In the genomic region with DNA sequence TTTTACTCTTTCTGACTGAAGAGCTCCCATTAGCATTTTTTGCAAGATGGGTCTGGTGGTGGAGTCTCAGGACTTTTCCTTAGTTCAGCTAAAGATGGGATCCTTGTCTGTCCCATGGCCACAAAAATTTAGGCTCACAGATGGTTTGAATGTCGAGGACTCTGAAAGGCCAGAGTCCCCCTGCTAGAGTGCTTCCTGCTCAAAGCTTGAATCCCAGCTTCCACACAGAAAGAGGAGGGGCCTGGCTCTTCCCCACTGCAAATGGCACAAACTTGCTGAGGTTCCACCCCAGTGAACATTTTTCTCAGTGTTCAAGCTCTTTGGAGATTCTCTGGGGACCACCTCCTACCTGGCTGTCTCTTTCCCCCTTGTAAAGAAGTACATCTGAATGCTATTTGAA, we compare ENCODE assay signal across 1 cellular context.
TF ChIP-seq lines count a peak whose summit lies in the region.

No MANE protein-coding gene starts in this region.

TF ChIP-seq in HepG2, 621 proteins besides CTCF, POLR2A, EP300 and RAD21:
- TF ChIP-seq, protein P1, sequence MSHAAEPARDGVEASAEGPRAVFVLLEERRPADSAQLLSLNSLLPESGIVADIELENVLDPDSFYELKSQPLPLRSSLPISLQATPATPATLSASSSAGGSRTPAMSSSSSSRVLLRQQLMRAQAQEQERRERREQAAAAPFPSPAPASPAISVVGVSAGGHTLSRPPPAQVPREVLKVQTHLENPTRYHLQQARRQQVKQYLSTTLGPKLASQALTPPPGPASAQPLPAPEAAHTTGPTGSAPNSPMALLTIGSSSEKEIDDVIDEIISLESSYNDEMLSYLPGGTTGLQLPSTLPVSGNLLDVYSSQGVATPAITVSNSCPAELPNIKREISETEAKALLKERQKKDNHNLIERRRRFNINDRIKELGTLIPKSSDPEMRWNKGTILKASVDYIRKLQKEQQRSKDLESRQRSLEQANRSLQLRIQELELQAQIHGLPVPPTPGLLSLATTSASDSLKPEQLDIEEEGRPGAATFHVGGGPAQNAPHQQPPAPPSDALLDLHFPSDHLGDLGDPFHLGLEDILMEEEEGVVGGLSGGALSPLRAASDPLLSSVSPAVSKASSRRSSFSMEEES (CRISPR knock-in tag; IDR thresholded peaks at IDR 0.05) = no peak
- TF ChIP-seq ETV6 (CRISPR knock-in tag; conservative IDR thresholded peaks at IDR 0.05) = no peak
- no peak for TF ChIP-seq RCOR2 (CRISPR knock-in tag; IDR thresholded peaks at IDR 0.05)
- 0 out of 2 replicates have a peak, but pooled peaks have one; percentile 14 for TF ChIP-seq ZNF644 (CRISPR knock-in tag; IDR thresholded peaks at IDR 0.05; ENCODE audit: low read depth)
- no peak for TF ChIP-seq GATAD2A (CRISPR knock-in tag; IDR thresholded peaks at IDR 0.05)
- TF ChIP-seq SALL1 (CRISPR knock-in tag; IDR thresholded peaks at IDR 0.05) = peak; percentile 43
- 0 out of 2 replicates have a peak, but pooled peaks have one; percentile 16 for TF ChIP-seq ZMYM3 (CRISPR knock-in tag; IDR thresholded peaks at IDR 0.05)
- peak; percentile 35; the same call in 1 of the 2 replicates for TF ChIP-seq ZFX (CRISPR knock-in tag; IDR thresholded peaks at IDR 0.05; ENCODE audit: low read depth)
- no peak for TF ChIP-seq CHD2 (IDR thresholded peaks at IDR 0.05; ENCODE audit: low read depth, low read length)
- TF ChIP-seq MED1 (CRISPR knock-in tag; IDR thresholded peaks at IDR 0.05) = 0 out of 2 replicates have a peak, but pooled peaks have one; percentile 25
- TF ChIP-seq, protein P2, sequence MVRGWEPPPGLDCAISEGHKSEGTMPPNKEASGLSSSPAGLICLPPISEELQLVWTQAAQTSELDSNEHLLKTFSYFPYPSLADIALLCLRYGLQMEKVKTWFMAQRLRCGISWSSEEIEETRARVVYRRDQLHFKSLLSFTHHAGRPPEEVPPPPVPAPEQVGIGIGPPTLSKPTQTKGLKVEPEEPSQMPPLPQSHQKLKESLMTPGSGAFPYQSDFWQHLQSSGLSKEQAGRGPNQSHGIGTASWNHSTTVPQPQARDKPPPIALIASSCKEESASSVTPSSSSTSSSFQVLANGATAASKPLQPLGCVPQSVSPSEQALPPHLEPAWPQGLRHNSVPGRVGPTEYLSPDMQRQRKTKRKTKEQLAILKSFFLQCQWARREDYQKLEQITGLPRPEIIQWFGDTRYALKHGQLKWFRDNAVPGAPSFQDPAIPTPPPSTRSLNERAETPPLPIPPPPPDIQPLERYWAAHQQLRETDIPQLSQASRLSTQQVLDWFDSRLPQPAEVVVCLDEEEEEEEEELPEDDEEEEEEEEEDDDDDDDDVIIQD (CRISPR knock-in tag; IDR thresholded peaks at IDR 0.05; ENCODE audit: low read depth) = peak; percentile 55; the same call in 1 of the 2 replicates
- TF ChIP-seq, protein P3, sequence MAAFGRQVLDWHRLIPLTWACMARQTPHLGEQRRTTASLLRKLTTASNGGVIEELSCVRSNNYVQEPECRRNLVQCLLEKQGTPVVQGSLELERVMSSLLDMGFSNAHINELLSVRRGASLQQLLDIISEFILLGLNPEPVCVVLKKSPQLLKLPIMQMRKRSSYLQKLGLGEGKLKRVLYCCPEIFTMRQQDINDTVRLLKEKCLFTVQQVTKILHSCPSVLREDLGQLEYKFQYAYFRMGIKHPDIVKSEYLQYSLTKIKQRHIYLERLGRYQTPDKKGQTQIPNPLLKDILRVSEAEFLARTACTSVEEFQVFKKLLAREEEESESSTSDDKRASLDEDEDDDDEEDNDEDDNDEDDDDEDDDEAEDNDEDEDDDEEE (CRISPR knock-in tag; IDR thresholded peaks at IDR 0.05) = no peak
- peak; percentile 42; the same call in 1 of the 2 replicates for TF ChIP-seq POLR2G (IDR thresholded peaks at IDR 0.05; ENCODE audit: low read depth, low read length)
- TF ChIP-seq LCORL (IDR thresholded peaks at IDR 0.05) = no peak
- 0 out of 2 replicates have a peak, but pooled peaks have one; percentile 28 for TF ChIP-seq LCORL (CRISPR knock-in tag; IDR thresholded peaks at IDR 0.05)
- peak; percentile 73 for TF ChIP-seq ZMYM4 (CRISPR knock-in tag; IDR thresholded peaks at IDR 0.05)
- TF ChIP-seq BRD4 (CRISPR knock-in tag; IDR thresholded peaks at IDR 0.05) = 0 out of 2 replicates have a peak, but pooled peaks have one; percentile 36
- peak; percentile 50 for TF ChIP-seq POGZ (CRISPR knock-in tag; IDR thresholded peaks at IDR 0.05)
- peak; percentile 41; the same call in 1 of the 2 replicates for TF ChIP-seq ELF3 (CRISPR knock-in tag; IDR thresholded peaks at IDR 0.05)
